Comparison of ENCODE assay signal across 1 cellular context in the genomic region with DNA sequence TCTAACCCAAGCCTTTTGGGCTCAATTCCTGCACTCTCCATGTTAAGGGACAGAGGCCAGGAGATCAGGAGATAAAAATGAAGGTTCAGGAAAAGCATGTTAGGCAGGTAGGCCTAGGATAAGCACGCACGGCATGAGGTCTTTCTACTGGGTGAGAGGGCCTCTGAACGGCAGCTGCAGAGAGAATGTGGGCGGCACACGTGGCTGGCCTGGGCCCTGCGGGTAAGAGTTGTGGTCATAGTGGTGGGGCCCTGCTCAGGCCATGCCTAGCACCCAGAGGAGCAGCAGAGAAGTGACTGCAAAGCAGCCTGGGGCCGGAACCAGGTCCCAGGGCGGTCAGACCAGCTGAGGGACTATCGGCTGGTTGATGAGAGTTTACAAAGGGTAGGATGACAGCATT.
TF ChIP-seq lines count a peak whose summit lies in the region.

No MANE protein-coding gene starts in this region.

TF ChIP-seq in K562, 482 proteins besides CTCF, POLR2A, EP300 and RAD21 (continued from another document):
- TF ChIP-seq, protein P1, sequence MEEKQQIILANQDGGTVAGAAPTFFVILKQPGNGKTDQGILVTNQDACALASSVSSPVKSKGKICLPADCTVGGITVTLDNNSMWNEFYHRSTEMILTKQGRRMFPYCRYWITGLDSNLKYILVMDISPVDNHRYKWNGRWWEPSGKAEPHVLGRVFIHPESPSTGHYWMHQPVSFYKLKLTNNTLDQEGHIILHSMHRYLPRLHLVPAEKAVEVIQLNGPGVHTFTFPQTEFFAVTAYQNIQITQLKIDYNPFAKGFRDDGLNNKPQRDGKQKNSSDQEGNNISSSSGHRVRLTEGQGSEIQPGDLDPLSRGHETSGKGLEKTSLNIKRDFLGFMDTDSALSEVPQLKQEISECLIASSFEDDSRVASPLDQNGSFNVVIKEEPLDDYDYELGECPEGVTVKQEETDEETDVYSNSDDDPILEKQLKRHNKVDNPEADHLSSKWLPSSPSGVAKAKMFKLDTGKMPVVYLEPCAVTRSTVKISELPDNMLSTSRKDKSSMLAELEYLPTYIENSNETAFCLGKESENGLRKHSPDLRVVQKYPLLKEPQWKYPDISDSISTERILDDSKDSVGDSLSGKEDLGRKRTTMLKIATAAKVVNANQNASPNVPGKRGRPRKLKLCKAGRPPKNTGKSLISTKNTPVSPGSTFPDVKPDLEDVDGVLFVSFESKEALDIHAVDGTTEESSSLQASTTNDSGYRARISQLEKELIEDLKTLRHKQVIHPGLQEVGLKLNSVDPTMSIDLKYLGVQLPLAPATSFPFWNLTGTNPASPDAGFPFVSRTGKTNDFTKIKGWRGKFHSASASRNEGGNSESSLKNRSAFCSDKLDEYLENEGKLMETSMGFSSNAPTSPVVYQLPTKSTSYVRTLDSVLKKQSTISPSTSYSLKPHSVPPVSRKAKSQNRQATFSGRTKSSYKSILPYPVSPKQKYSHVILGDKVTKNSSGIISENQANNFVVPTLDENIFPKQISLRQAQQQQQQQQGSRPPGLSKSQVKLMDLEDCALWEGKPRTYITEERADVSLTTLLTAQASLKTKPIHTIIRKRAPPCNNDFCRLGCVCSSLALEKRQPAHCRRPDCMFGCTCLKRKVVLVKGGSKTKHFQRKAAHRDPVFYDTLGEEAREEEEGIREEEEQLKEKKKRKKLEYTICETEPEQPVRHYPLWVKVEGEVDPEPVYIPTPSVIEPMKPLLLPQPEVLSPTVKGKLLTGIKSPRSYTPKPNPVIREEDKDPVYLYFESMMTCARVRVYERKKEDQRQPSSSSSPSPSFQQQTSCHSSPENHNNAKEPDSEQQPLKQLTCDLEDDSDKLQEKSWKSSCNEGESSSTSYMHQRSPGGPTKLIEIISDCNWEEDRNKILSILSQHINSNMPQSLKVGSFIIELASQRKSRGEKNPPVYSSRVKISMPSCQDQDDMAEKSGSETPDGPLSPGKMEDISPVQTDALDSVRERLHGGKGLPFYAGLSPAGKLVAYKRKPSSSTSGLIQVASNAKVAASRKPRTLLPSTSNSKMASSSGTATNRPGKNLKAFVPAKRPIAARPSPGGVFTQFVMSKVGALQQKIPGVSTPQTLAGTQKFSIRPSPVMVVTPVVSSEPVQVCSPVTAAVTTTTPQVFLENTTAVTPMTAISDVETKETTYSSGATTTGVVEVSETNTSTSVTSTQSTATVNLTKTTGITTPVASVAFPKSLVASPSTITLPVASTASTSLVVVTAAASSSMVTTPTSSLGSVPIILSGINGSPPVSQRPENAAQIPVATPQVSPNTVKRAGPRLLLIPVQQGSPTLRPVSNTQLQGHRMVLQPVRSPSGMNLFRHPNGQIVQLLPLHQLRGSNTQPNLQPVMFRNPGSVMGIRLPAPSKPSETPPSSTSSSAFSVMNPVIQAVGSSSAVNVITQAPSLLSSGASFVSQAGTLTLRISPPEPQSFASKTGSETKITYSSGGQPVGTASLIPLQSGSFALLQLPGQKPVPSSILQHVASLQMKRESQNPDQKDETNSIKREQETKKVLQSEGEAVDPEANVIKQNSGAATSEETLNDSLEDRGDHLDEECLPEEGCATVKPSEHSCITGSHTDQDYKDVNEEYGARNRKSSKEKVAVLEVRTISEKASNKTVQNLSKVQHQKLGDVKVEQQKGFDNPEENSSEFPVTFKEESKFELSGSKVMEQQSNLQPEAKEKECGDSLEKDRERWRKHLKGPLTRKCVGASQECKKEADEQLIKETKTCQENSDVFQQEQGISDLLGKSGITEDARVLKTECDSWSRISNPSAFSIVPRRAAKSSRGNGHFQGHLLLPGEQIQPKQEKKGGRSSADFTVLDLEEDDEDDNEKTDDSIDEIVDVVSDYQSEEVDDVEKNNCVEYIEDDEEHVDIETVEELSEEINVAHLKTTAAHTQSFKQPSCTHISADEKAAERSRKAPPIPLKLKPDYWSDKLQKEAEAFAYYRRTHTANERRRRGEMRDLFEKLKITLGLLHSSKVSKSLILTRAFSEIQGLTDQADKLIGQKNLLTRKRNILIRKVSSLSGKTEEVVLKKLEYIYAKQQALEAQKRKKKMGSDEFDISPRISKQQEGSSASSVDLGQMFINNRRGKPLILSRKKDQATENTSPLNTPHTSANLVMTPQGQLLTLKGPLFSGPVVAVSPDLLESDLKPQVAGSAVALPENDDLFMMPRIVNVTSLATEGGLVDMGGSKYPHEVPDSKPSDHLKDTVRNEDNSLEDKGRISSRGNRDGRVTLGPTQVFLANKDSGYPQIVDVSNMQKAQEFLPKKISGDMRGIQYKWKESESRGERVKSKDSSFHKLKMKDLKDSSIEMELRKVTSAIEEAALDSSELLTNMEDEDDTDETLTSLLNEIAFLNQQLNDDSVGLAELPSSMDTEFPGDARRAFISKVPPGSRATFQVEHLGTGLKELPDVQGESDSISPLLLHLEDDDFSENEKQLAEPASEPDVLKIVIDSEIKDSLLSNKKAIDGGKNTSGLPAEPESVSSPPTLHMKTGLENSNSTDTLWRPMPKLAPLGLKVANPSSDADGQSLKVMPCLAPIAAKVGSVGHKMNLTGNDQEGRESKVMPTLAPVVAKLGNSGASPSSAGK (IDR thresholded peaks at IDR 0.05): peak; percentile 43; the same call in 1 of the 2 replicates
- TF ChIP-seq CBX8 (IDR thresholded peaks at IDR 0.05; ENCODE audit: borderline replicate concordance, extremely low read depth, low read depth, low read length, poor library complexity, severe bottlenecking) (no peak), MCM2 (IDR thresholded peaks at IDR 0.05; ENCODE audit: low read depth) (no peak), ZNF232 (CRISPR knock-in tag; IDR thresholded peaks at IDR 0.05) (no peak), ZBTB17 (CRISPR knock-in tag; IDR thresholded peaks at IDR 0.05) (no peak), FOXK1 (CRISPR knock-in tag; IDR thresholded peaks at IDR 0.05; ENCODE audit: borderline replicate concordance) (no peak), RNF2 (IDR thresholded peaks at IDR 0.05) (peak; percentile 30; the same call in 1 of the 2 replicates), C11orf30 (IDR thresholded peaks at IDR 0.05; ENCODE audit: low read depth) (no peak), ZNF354B (CRISPR knock-in tag; IDR thresholded peaks at IDR 0.05) (no peak), ZNF76 (CRISPR knock-in tag; IDR thresholded peaks at IDR 0.05; ENCODE audit: borderline replicate concordance) (no peak), MCM5 (IDR thresholded peaks at IDR 0.05; ENCODE audit: low read depth) (no peak), ZNF146 (CRISPR knock-in tag; IDR thresholded peaks at IDR 0.05; ENCODE audit: unreplicated experiment) (no peak), TBL1XR1 (IDR thresholded peaks at IDR 0.05; ENCODE audit: low read length in 2 of 2) (no peak), EGR1 (conservative IDR thresholded peaks at IDR 0.05) (peak; percentile 59), KLF13 (tag; IDR thresholded peaks at IDR 0.05; ENCODE audit: borderline replicate concordance, low read depth) (no peak), RFX7 (CRISPR knock-in tag; IDR thresholded peaks at IDR 0.05) (no peak), MYC (IDR thresholded peaks at IDR 0.05; ENCODE audit: low read depth, low read length) (no peak), MYC (CRISPR knock-in tag; IDR thresholded peaks at IDR 0.05; ENCODE audit: borderline replicate concordance, low read depth) (no peak), TEAD2 (tag; IDR thresholded peaks at IDR 0.05) (no peak), KDM4B (IDR thresholded peaks at IDR 0.05; ENCODE audit: borderline replicate concordance in 2 of 2, low read depth in 1 of 2) (no peak), NR3C1 (CRISPR knock-in tag; IDR thresholded peaks at IDR 0.05) (no peak), JUNB (CRISPR knock-in tag; conservative IDR thresholded peaks at IDR 0.05) (no peak), HMGN3 (IDR thresholded peaks at IDR 0.05; ENCODE audit: borderline replicate concordance, extremely low read depth, insufficient read length, low read depth, low read length) (no peak), MED1 (CRISPR knock-in tag; IDR thresholded peaks at IDR 0.05; ENCODE audit: borderline replicate concordance) (no peak), KLF1 (tag; IDR thresholded peaks at IDR 0.05) (no peak), ZNF124 (CRISPR knock-in tag; IDR thresholded peaks at IDR 0.05) (no peak), ZNF561 (CRISPR knock-in tag; conservative IDR thresholded peaks at IDR 0.05) (no peak), NR4A1 (CRISPR knock-in tag; IDR thresholded peaks at IDR 0.05) (0 out of 2 replicates have a peak, but pooled peaks have one; percentile 20), NR4A1 (tag; IDR thresholded peaks at IDR 0.05) (no peak), HNRNPH1 (optimal IDR thresholded peaks at IDR 0.05; ENCODE audit: low read depth, low read length) (no peak), HMG20B (CRISPR knock-in tag; IDR thresholded peaks at IDR 0.05) (no peak), HLTF (IDR thresholded peaks at IDR 0.05) (no peak)
- TF ChIP-seq, protein P2, sequence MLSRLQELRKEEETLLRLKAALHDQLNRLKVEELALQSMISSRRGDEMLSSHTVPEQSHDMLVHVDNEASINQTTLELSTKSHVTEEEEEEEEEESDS (CRISPR knock-in tag; IDR thresholded peaks at IDR 0.05): no peak
- TF ChIP-seq, protein P3, sequence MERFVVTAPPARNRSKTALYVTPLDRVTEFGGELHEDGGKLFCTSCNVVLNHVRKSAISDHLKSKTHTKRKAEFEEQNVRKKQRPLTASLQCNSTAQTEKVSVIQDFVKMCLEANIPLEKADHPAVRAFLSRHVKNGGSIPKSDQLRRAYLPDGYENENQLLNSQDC (CRISPR knock-in tag; IDR thresholded peaks at IDR 0.05): no peak
- TF ChIP-seq, protein P4, sequence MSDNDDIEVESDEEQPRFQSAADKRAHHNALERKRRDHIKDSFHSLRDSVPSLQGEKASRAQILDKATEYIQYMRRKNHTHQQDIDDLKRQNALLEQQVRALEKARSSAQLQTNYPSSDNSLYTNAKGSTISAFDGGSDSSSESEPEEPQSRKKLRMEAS (CRISPR knock-in tag; IDR thresholded peaks at IDR 0.05): peak; percentile 85
- TF ChIP-seq, protein P5, sequence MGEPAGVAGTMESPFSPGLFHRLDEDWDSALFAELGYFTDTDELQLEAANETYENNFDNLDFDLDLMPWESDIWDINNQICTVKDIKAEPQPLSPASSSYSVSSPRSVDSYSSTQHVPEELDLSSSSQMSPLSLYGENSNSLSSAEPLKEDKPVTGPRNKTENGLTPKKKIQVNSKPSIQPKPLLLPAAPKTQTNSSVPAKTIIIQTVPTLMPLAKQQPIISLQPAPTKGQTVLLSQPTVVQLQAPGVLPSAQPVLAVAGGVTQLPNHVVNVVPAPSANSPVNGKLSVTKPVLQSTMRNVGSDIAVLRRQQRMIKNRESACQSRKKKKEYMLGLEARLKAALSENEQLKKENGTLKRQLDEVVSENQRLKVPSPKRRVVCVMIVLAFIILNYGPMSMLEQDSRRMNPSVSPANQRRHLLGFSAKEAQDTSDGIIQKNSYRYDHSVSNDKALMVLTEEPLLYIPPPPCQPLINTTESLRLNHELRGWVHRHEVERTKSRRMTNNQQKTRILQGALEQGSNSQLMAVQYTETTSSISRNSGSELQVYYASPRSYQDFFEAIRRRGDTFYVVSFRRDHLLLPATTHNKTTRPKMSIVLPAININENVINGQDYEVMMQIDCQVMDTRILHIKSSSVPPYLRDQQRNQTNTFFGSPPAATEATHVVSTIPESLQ (CRISPR knock-in tag; IDR thresholded peaks at IDR 0.05): no peak
- TF ChIP-seq, protein P6, sequence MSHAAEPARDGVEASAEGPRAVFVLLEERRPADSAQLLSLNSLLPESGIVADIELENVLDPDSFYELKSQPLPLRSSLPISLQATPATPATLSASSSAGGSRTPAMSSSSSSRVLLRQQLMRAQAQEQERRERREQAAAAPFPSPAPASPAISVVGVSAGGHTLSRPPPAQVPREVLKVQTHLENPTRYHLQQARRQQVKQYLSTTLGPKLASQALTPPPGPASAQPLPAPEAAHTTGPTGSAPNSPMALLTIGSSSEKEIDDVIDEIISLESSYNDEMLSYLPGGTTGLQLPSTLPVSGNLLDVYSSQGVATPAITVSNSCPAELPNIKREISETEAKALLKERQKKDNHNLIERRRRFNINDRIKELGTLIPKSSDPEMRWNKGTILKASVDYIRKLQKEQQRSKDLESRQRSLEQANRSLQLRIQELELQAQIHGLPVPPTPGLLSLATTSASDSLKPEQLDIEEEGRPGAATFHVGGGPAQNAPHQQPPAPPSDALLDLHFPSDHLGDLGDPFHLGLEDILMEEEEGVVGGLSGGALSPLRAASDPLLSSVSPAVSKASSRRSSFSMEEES (CRISPR knock-in tag; IDR thresholded peaks at IDR 0.05): no peak
- TF ChIP-seq, protein P7, sequence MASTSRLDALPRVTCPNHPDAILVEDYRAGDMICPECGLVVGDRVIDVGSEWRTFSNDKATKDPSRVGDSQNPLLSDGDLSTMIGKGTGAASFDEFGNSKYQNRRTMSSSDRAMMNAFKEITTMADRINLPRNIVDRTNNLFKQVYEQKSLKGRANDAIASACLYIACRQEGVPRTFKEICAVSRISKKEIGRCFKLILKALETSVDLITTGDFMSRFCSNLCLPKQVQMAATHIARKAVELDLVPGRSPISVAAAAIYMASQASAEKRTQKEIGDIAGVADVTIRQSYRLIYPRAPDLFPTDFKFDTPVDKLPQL (IDR thresholded peaks at IDR 0.05; ENCODE audit: extremely low read depth, insufficient read length): no peak
- TF ChIP-seq, protein P8, sequence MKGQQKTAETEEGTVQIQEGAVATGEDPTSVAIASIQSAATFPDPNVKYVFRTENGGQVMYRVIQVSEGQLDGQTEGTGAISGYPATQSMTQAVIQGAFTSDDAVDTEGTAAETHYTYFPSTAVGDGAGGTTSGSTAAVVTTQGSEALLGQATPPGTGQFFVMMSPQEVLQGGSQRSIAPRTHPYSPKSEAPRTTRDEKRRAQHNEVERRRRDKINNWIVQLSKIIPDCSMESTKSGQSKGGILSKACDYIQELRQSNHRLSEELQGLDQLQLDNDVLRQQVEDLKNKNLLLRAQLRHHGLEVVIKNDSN (CRISPR knock-in tag; IDR thresholded peaks at IDR 0.05): 0 out of 2 replicates have a peak, but pooled peaks have one; percentile 5
